Comparison of ENCODE assay signal across 11 cellular contexts in the genomic region with DNA sequence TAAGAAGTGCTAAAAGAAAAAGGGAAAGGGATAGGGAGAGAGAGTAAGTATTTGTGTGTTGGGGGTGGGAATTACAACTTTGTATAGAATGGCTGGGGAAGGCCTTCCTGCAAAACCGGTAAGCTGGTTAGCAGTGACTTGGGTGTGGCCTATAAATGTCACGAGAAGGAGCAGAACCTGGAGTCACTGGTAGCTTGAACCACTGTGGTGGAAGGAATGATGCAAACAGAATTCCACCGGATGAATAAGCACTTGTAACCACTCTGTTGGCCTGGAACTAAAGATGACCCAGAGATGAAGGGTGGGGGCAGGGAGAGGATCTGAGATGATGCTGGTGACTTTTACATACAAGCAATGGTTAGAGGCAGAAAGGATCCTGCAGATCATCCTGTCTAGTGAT. TPM values are rescaled to one million over a fixed set of nuclear protein-coding genes. Genes with fewer than 3 reads are reported as not detected.
A peak's percentile ranks its signal among the peaks of the same experiment; 100 is the strongest.
DNase-seq lines count a peak whose midpoint lies in the region; ATAC-seq and TF ChIP-seq lines count a peak whose summit lies in the region.
"Had no signal": no experiment of that assay in that cellular context is flagged by ENCODE, and none has a peak within 500 bp of the region (broad histone marks: within the 10 kb centered on the region; RNA-seq: fewer than 3 reads in every experiment).

No MANE protein-coding gene starts in this region.

- no peak overlapping the region for H2BK5ac ChIP-seq in mesendoderm (ENCODE audit: low read length)

- H3K4me1 Mint-ChIP-seq in stimulated activated naive B cell treated with anti-CD40 and anti-IgM and Interleukin-4, amounts not matched to agents 10 μg/mL and 1 μg/mL and 100 μg/mL, for 72 hours = peaks cover 4 to 8% of the 10 kb centered on the region in 2 donors

- H3K79me1 ChIP-seq in mesendoderm (ENCODE audit: low read length) = no peaks in the 10 kb centered on the region

- H3K4me1 ChIP-seq in mesendoderm (ENCODE audit: control insufficient read depth, low read depth, low read length) (no peaks in the 10 kb centered on the region), Peyer's patch (peaks cover 0 to 8% (median 0%) of the 10 kb centered on the region in 4 donors)
- H3K4me1 ChIP-seq: HAP-1, pancreas had no signal

- no peaks in the 10 kb centered on the region for H3K27me3 ChIP-seq in mesendoderm (ENCODE audit: insufficient read depth, low read length, poor library complexity)
- H3K27me3 ChIP-seq in Peyer's patch = no peaks in the 10 kb centered on the region
- H3K27me3 ChIP-seq: heart right ventricle, pancreas had no signal

- H3K4ac ChIP-seq in mesendoderm (ENCODE audit: low read depth, low read length) = no peak overlapping the region

- no peak overlapping the region for H3K9ac ChIP-seq in mesendoderm (ENCODE audit: low read length)

- H3K23ac ChIP-seq in mesendoderm (ENCODE audit: low read length) = no peak overlapping the region

- no peak for ATAC-seq in stimulated activated naive B cell treated with anti-CD40 and anti-IgM and Interleukin-4, amounts not matched to agents 10 μg/mL and 1 μg/mL and 100 μg/mL, for 72 hours (replicated peaks)

- H2BK120ac ChIP-seq in mesendoderm (ENCODE audit: low read depth, low read length) = no peak overlapping the region

- H3K27me3 Mint-ChIP-seq in stimulated activated naive B cell treated with anti-CD40 and anti-IgM and Interleukin-4, amounts not matched to agents 10 μg/mL and 1 μg/mL and 100 μg/mL, for 72 hours = no peaks in the 10 kb centered on the region

- H3K4me3 ChIP-seq in mesendoderm (ENCODE audit: low read length) (no peak overlapping the region), Peyer's patch (no peak overlapping the region)
- H3K4me3 ChIP-seq: HAP-1, heart right ventricle, pancreas had no signal

- no peak overlapping the region for H4K5ac ChIP-seq in mesendoderm (ENCODE audit: low read length)

- TF ChIP-seq CTCF in Peyer's patch (IDR thresholded peaks at IDR 0.05) = no peak

- no peak overlapping the region for H2AK5ac ChIP-seq in mesendoderm (ENCODE audit: low read length)

- peaks cover 17 to 35% of the 10 kb centered on the region in 2 donors for H3K36me3 Mint-ChIP-seq in stimulated activated naive B cell treated with anti-CD40 and anti-IgM and Interleukin-4, amounts not matched to agents 10 μg/mL and 1 μg/mL and 100 μg/mL, for 72 hours

- DNase-seq in AG20443 (ENCODE audit: low spot score) = peak; percentile 91
- peak; percentile 65 for DNase-seq in HK-2 (ENCODE audit: unreplicated experiment)
- peak; percentile 79 for DNase-seq in astrocyte of the hippocampus (ENCODE audit: low read depth, low spot score)
- peak; percentile 7 for DNase-seq in mesendoderm
- no peak for DNase-seq in stimulated activated naive B cell treated with anti-CD40 and anti-IgM and Interleukin-4, amounts not matched to agents 10 μg/mL and 1 μg/mL and 100 μg/mL, for 72 hours
- DNase-seq in NCI-H510A treated with DMSO at 0.1 percent for 48 hours (lab: John Stamatoyannopoulos, UW) = no peak
- DNase-seq in CD1c-positive myeloid dendritic cell (ENCODE audit: extremely low spot score) = no peak
- DNase-seq in Peyer's patch = no peak
- DNase-seq: heart right ventricle, pancreas had no signal

- H3K9me3 ChIP-seq in Peyer's patch = no peaks in the 10 kb centered on the region
- H3K9me3 ChIP-seq: HAP-1, heart right ventricle, pancreas had no signal

- no peak overlapping the region for H2BK15ac ChIP-seq in mesendoderm (replicated peaks; ENCODE audit: low read depth)

- no peak for TF ChIP-seq POLR2A in Peyer's patch (IDR thresholded peaks at IDR 0.05)

- no peak overlapping the region for H3K4me2 ChIP-seq in mesendoderm (ENCODE audit: low read length)

- H3K27ac ChIP-seq in mesendoderm (ENCODE audit: low read depth, low read length) = no peak overlapping the region
- peak overlapping the region in 1 of 4 donors; percentile 25 for H3K27ac ChIP-seq in Peyer's patch
- H3K27ac ChIP-seq: pancreas had no signal

- H3K36me3 ChIP-seq in mesendoderm (ENCODE audit: control insufficient read depth, insufficient read depth, low read length) = no peaks in the 10 kb centered on the region
- peaks cover 0 to 56% (median 0%) of the 10 kb centered on the region in 3 donors for H3K36me3 ChIP-seq in Peyer's patch

- H3K79me2 ChIP-seq in mesendoderm (ENCODE audit: control insufficient read depth, insufficient read depth, low read length) = no peaks in the 10 kb centered on the region

- WGBS in mesendoderm (ENCODE audit: extremely low coverage, insufficient coverage, low lambda C conversion rate) = no CpG with 5 or more reads among the region's 3 CpGs

- no peak overlapping the region for H4K8ac ChIP-seq in mesendoderm (ENCODE audit: low read depth, low read length)

- no peak overlapping the region for H3K4me3 Mint-ChIP-seq in stimulated activated naive B cell treated with anti-CD40 and anti-IgM and Interleukin-4, amounts not matched to agents 10 μg/mL and 1 μg/mL and 100 μg/mL, for 72 hours

- no peak overlapping the region for H3K56ac ChIP-seq in mesendoderm (ENCODE audit: low read length)

- H3K9me3 Mint-ChIP-seq in stimulated activated naive B cell treated with anti-CD40 and anti-IgM and Interleukin-4, amounts not matched to agents 10 μg/mL and 1 μg/mL and 100 μg/mL, for 72 hours = no peaks in the 10 kb centered on the region

- no peak overlapping the region for H3K27ac Mint-ChIP-seq in stimulated activated naive B cell treated with anti-CD40 and anti-IgM and Interleukin-4, amounts not matched to agents 10 μg/mL and 1 μg/mL and 100 μg/mL, for 72 hours

- H3K18ac ChIP-seq in mesendoderm (ENCODE audit: low read length) = no peak overlapping the region

RNA-seq across cellular contexts. Expression of gene XKR8, which starts 8.9 kb away (rescaled TPM):
- polyA plus RNA-seq in mesendoderm (2013, experiment 1 of 2) = 11.4 TPM
- polyA plus RNA-seq in mesendoderm (2013, experiment 2 of 2) = 10.9 TPM
- total RNA-seq in Peyer's patch = 10 to 100 TPM in 3 of 4 donors, 1 to 10 TPM in 1; 5.8 to 13.9 (median 11.8) TPM

RNA-seq across cellular contexts. Expression of gene SMPDL3B, which starts 33.9 kb away (rescaled TPM):
- polyA plus RNA-seq in mesendoderm (2013, experiment 1 of 2) = 29.1 TPM
- polyA plus RNA-seq in mesendoderm (2013, experiment 2 of 2) = 29.1 TPM
- 10 to 100 TPM in 3 of 4 donors, 1 to 10 TPM in 1; 6.6 to 43.4 (median 31.6) TPM for total RNA-seq in Peyer's patch

RNA-seq across cellular contexts. Expression of gene RPA2, which starts 54.3 kb away (rescaled TPM):
- 42.2 TPM for polyA plus RNA-seq in mesendoderm (2013, experiment 1 of 2)
- polyA plus RNA-seq in mesendoderm (2013, experiment 2 of 2) = 43.2 TPM
- 10 to 100 TPM in 2 of 4 donors, 1 to 10 TPM in 2; 8.2 to 23.1 (median 10.0) TPM for total RNA-seq in Peyer's patch

Comparison
In these comparisons a context has a peak if more than half of its experiments do, and no peak if none do; other contexts are left out.
1. DNase-seq: peak in AG20443 (single experiment), HK-2 (single experiment), astrocyte of the hippocampus (single experiment) and mesendoderm (single experiment); none in stimulated activated naive B cell treated with anti-CD40 and anti-IgM and Interleukin-4, amounts not matched to agents 10 μg/mL and 1 μg/mL and 100 μg/mL, for 72 hours (single experiment), NCI-H510A treated with DMSO at 0.1 percent for 48 hours (single experiment), CD1c-positive myeloid dendritic cell (single experiment) and Peyer's patch (0 of 3).